ENCODE assay signal across 11 cellular contexts in genomic region chr16:13436641-13437423, GRCh38.
A peak's percentile ranks its signal among the peaks of the same experiment; 100 is the strongest.
DNase-seq lines count a peak whose midpoint lies in the region; ATAC-seq and TF ChIP-seq lines count a peak whose summit lies in the region.
"Had no signal": no experiment of that assay in that cellular context is flagged by ENCODE, and none has a peak within 500 bp of the region (broad histone marks: within the 10 kb centered on the region; RNA-seq: fewer than 3 reads in every experiment).

No MANE protein-coding gene starts in this region.

- H3K27me3 ChIP-seq in left ventricle myocardium inferior (ENCODE audit: low read depth): peaks cover 33% of the 10 kb centered on the region
- no peaks in the 10 kb centered on the region for H3K27me3 ChIP-seq in upper lobe of left lung

- 72 to 76% methylated on average over 8 of the region's 8 CpGs for WGBS in upper lobe of left lung, 2 donors

- TF ChIP-seq CTCF in left ventricle myocardium inferior (IDR thresholded peaks at IDR 0.05; ENCODE audit: borderline replicate concordance): no peak
- TF ChIP-seq CTCF in RWPE1 (conservative IDR thresholded peaks at IDR 0.05; ENCODE audit: low read depth): no peak
- TF ChIP-seq CTCF in upper lobe of left lung (IDR thresholded peaks at IDR 0.05): no peak

- H3K4me3 ChIP-seq in left ventricle myocardium inferior: no peak overlapping the region
- no peak overlapping the region for H3K4me3 ChIP-seq in upper lobe of left lung

- ATAC-seq in GM18499 (IDR thresholded peaks at IDR 0.05; ENCODE audit: insufficient read depth, unreplicated experiment): peak; percentile 58
- ATAC-seq in GM21515 (IDR thresholded peaks at IDR 0.05; ENCODE audit: unreplicated experiment): peak; percentile 53
- ATAC-seq in HG03575 (IDR thresholded peaks at IDR 0.05; ENCODE audit: extremely low read depth, insufficient number of reproducible peaks, low FRiP score, unreplicated experiment): peak; percentile 48
- ATAC-seq in upper lobe of left lung (ENCODE audit: low FRiP score in 2 of 2): no peak

- CTCF ChIA-PET in RWPE1 (lab: Yijun Ruan, JAX): interaction anchor here (0.6 to 0.7 kb wide), 2 partner anchors 361 to 373 kb away, joined by 4 read pairs; no protein-coding TSS in a partner anchor

- H3K9me3 ChIP-seq in left ventricle myocardium inferior (replicated peaks) (no peaks in the 10 kb centered on the region), upper lobe of left lung (no peaks in the 10 kb centered on the region)

- no peak for TF ChIP-seq EP300 in upper lobe of left lung (IDR thresholded peaks at IDR 0.05)

- POLR2A ChIA-PET in RWPE1 (lab: Yijun Ruan, JAX; ENCODE audit: low non-redundant PET): no interaction called here

- H3K27ac ChIP-seq in left ventricle myocardium inferior (replicated peaks) (no peak overlapping the region), RWPE1 (no peak overlapping the region), upper lobe of left lung (no peak overlapping the region)

- DNase-seq in left kidney (ENCODE audit: low read depth, low spot score): peak; percentile 94
- DNase-seq in NCI-H2107 treated with DMSO at 0.1 percent for 48 hours (lab: John Stamatoyannopoulos, UW; ENCODE audit: unreplicated experiment): no peak
- no peak for DNase-seq in left ventricle myocardium inferior
- no peak for DNase-seq in RWPE1 (ENCODE audit: low spot score)
- DNase-seq in upper lobe of left lung: no peak
- DNase-seq: activated CD4-positive, alpha-beta T cell treated with anti-CD3 and anti-CD28 coated beads, Interleukin-2, amount 50 U/mL, for 1 hour; naive B cell; NCI-H1436 treated with DMSO at 0.1 percent for 48 hours had no signal

- H3K36me3 ChIP-seq in left ventricle myocardium inferior (no peaks in the 10 kb centered on the region), upper lobe of left lung (no peaks in the 10 kb centered on the region)

- intact Hi-C loops in left ventricle myocardium inferior (cut with micrococcal nuclease): no loop called here

- TF ChIP-seq POLR2A in upper lobe of left lung (IDR thresholded peaks at IDR 0.05): no peak

- H3K4me1 ChIP-seq in left ventricle myocardium inferior: no peaks in the 10 kb centered on the region
- H3K4me1 ChIP-seq in upper lobe of left lung: no peaks in the 10 kb centered on the region

Comparison
In these comparisons a context has a peak if more than half of its experiments do, and no peak if none do; other contexts are left out.
1. ATAC-seq: peak in GM18499 (single experiment), GM21515 (single experiment) and HG03575 (single experiment); none in upper lobe of left lung (0 of 2).